Comparison of ENCODE assay signal across 21 cellular contexts in genomic region chr1:50705699-50706098, GRCh38.
A peak's percentile ranks its signal among the peaks of the same experiment; 100 is the strongest.
DNase-seq lines count a peak whose midpoint lies in the region; ATAC-seq and TF ChIP-seq lines count a peak whose summit lies in the region.
"Had no signal": no experiment of that assay in that cellular context is flagged by ENCODE, and none has a peak within 500 bp of the region (broad histone marks: within the 10 kb centered on the region; RNA-seq: fewer than 3 reads in every experiment).

No MANE protein-coding gene starts in this region.

- no peaks in the 10 kb centered on the region for H3K4me1 Mint-ChIP-seq in activated T-helper 17 cell treated with anti-CD3 and anti-CD28 coated beads, Interleukin-2, amount 50 U/mL, for 72 hours
- H3K4me1 Mint-ChIP-seq in nephron progenitor cell = peaks cover 22% of the 10 kb centered on the region

- no peaks in the 10 kb centered on the region for H3K27me3 Mint-ChIP-seq in activated T-helper 17 cell treated with anti-CD3 and anti-CD28 coated beads, Interleukin-2, amount 50 U/mL, for 72 hours
- H3K27me3 Mint-ChIP-seq in nephron progenitor cell (ENCODE audit: low read depth, poor library complexity) = no peaks in the 10 kb centered on the region

- peak overlapping the region; percentile 37 for H3K27ac Mint-ChIP-seq in activated T-helper 17 cell treated with anti-CD3 and anti-CD28 coated beads, Interleukin-2, amount 50 U/mL, for 72 hours
- peak overlapping the region; percentile 24 for H3K27ac Mint-ChIP-seq in nephron progenitor cell

- no peak for ATAC-seq in activated T-helper 17 cell treated with anti-CD3 and anti-CD28 coated beads, Interleukin-2, amount 50 U/mL, for 72 hours (replicated peaks)
- ATAC-seq in left lobe of liver (no peak), HG03280 (IDR thresholded peaks at IDR 0.05; ENCODE audit: unreplicated experiment) (no peak)
- ATAC-seq: HCT116 had no signal

- no peak for TF ChIP-seq CTCF in nephron progenitor cell (IDR thresholded peaks at IDR 0.05)

- H3K9me3 Mint-ChIP-seq in activated T-helper 17 cell treated with anti-CD3 and anti-CD28 coated beads, Interleukin-2, amount 50 U/mL, for 72 hours = no peaks in the 10 kb centered on the region
- H3K9me3 Mint-ChIP-seq in nephron progenitor cell = no peaks in the 10 kb centered on the region

- peaks cover 8% of the 10 kb centered on the region for H3K36me3 Mint-ChIP-seq in activated T-helper 17 cell treated with anti-CD3 and anti-CD28 coated beads, Interleukin-2, amount 50 U/mL, for 72 hours (ENCODE audit: low read depth)
- H3K36me3 Mint-ChIP-seq in nephron progenitor cell (ENCODE audit: low read depth) = no peaks in the 10 kb centered on the region

- H3K4me3 Mint-ChIP-seq in activated T-helper 17 cell treated with anti-CD3 and anti-CD28 coated beads, Interleukin-2, amount 50 U/mL, for 72 hours = no peak overlapping the region
- no peak overlapping the region for H3K4me3 Mint-ChIP-seq in nephron progenitor cell

- peak; percentile 24 to 72 (median 25) for DNase-seq in NCI-H1417 (lab: John Stamatoyannopoulos, UW)
- no peak for DNase-seq in NCI-H1417 treated with DMSO at 0.1 percent for 48 hours (lab: John Stamatoyannopoulos, UW)
- peak; percentile 84 for DNase-seq in NCI-H1694 treated with DMSO at 0.1 percent for 48 hours (lab: John Stamatoyannopoulos, UW)
- DNase-seq in nephron progenitor cell = no peak
- no peak for DNase-seq in left lobe of liver (ENCODE audit: low spot score)
- no peak for DNase-seq in midbrain (lab: John Stamatoyannopoulos, UW)
- DNase-seq: activated CD4-positive, alpha-beta T cell treated with anti-CD3 and anti-CD28 coated beads, Interleukin-2, amount 50 U/mL, for 1 hour; activated CD8-positive, alpha-beta memory T cell treated with anti-CD3 and anti-CD28 coated beads, Interleukin-2, amount 50 U/mL, for 4 hours; activated gamma-delta T cell treated with Interleukin-2 at 50 U/mL for 16 hours; adrenal gland; dermis blood vessel endothelial cell; foreskin melanocyte; islet precursor cell; MM.1S; NCI-H82; substantia nigra; T-helper 2 cell; uterus had no signal

Comparison
In these comparisons a context has a peak if more than half of its experiments do, and no peak if none do; other contexts are left out.
1. DNase-seq: peak in NCI-H1417 (3 of 3) and NCI-H1694 treated with DMSO at 0.1 percent for 48 hours (single experiment); none in NCI-H1417 treated with DMSO at 0.1 percent for 48 hours (single experiment), nephron progenitor cell (single experiment), left lobe of liver (single experiment) and midbrain (single experiment).